ENCODE assay signal across 17 cellular contexts in genomic region chr3:94548581-94549316, GRCh38.
A peak's percentile ranks its signal among the peaks of the same experiment; 100 is the strongest.
DNase-seq lines count a peak whose midpoint lies in the region; ATAC-seq and TF ChIP-seq lines count a peak whose summit lies in the region.
"Had no signal": no experiment of that assay in that cellular context is flagged by ENCODE, and none has a peak within 500 bp of the region (broad histone marks: within the 10 kb centered on the region; RNA-seq: fewer than 3 reads in every experiment).

No MANE protein-coding gene starts in this region.

- H2AK5ac ChIP-seq in mesendoderm (ENCODE audit: low read length) = no peak overlapping the region

- CTCF ChIA-PET in MCF 10A (lab: Yijun Ruan, JAX) = interaction anchor here (0.6 kb wide), 1 partner anchor 80 kb away, joined by 3 read pairs; no protein-coding TSS in a partner anchor
- CTCF ChIA-PET in PC-3 (lab: Charles Lee) = no interaction called here

- no peak overlapping the region for H3K27ac Mint-ChIP-seq in MCF 10A (ENCODE audit: low read depth, unreplicated experiment)
- no peak overlapping the region for H3K27ac Mint-ChIP-seq in effector memory CD8-positive, alpha-beta T cell
- H3K27ac Mint-ChIP-seq: CD14-positive monocyte; CD8-positive, alpha-beta T cell had no signal

- no peak overlapping the region for H2BK5ac ChIP-seq in mesendoderm (ENCODE audit: low read length)

- POLR2A ChIA-PET in MCF 10A (lab: Yijun Ruan, JAX) = no interaction called here
- POLR2A ChIA-PET in PC-3 (lab: Charles Lee; ENCODE audit: unreplicated experiment) = no interaction called here

- H3K9me3 ChIP-seq in breast epithelium (peaks cover 8% of the 10 kb centered on the region in 2 donors), PC-3 (ENCODE audit: low read length) (no peaks in the 10 kb centered on the region; the same call in 1 of the 2 replicates)
- H3K9me3 ChIP-seq: HAP-1 had no signal

- H3K4me2 ChIP-seq in mesendoderm (ENCODE audit: low read length) (no peak overlapping the region), PC-3 (ENCODE audit: low read length) (no peak overlapping the region)

- intact Hi-C loops in MCF 10A (cut with micrococcal nuclease) = loop anchor here (10.0 kb wide), 1 partner anchor 56 kb away; no protein-coding TSS in a partner anchor
- intact Hi-C loops in breast epithelium (cut with DNase I; ENCODE audit: low total_unique reads) = no loop called here
- intact Hi-C loops in PC-3 (cut with micrococcal nuclease) = no loop called here

- BruUV-seq in MCF 10A (replicated peaks; lab: Mats Ljungman, UMichigan) (no TSS peak), PC-3 (replicated peaks; lab: Mats Ljungman, UMichigan) (no TSS peak)

- H3K9me3 Mint-ChIP-seq in MCF 10A (ENCODE audit: unreplicated experiment) = no peaks in the 10 kb centered on the region
- H3K9me3 Mint-ChIP-seq in effector memory CD8-positive, alpha-beta T cell = peaks cover 7 to 8% of the 10 kb centered on the region in 2 donors

- no peak overlapping the region for H3K23ac ChIP-seq in mesendoderm (ENCODE audit: low read length)

- ATAC-seq in foreskin keratinocyte (peak; percentile 28), PC-3 (no peak), GM21367 (IDR thresholded peaks at IDR 0.05; ENCODE audit: unreplicated experiment) (no peak)
- no peak for ATAC-seq in effector memory CD8-positive, alpha-beta T cell (replicated peaks)
- ATAC-seq: CD8-positive, alpha-beta T cell had no signal

- peak overlapping the region; percentile 6 for H3K4ac ChIP-seq in mesendoderm (ENCODE audit: low read depth, low read length)

- H4K5ac ChIP-seq in mesendoderm (ENCODE audit: low read length) = no peak overlapping the region

- H3K27me3 Mint-ChIP-seq in MCF 10A (ENCODE audit: insufficient read depth, unreplicated experiment) = no peaks in the 10 kb centered on the region
- no peaks in the 10 kb centered on the region for H3K27me3 Mint-ChIP-seq in effector memory CD8-positive, alpha-beta T cell

- H3K18ac ChIP-seq in mesendoderm (ENCODE audit: low read length) = no peak overlapping the region

- no peak overlapping the region for H4K8ac ChIP-seq in mesendoderm (ENCODE audit: low read depth, low read length)

- no peaks in the 10 kb centered on the region for H3K36me3 Mint-ChIP-seq in MCF 10A (ENCODE audit: insufficient read depth, unreplicated experiment)
- H3K36me3 Mint-ChIP-seq in effector memory CD8-positive, alpha-beta T cell (ENCODE audit: insufficient read depth) = no peaks in the 10 kb centered on the region
- H3K36me3 Mint-ChIP-seq: CD14-positive monocyte; CD8-positive, alpha-beta T cell had no signal

- H3K36me3 ChIP-seq in breast epithelium (no peaks in the 10 kb centered on the region), mesendoderm (ENCODE audit: control insufficient read depth, insufficient read depth, low read length) (no peaks in the 10 kb centered on the region), PC-3 (ENCODE audit: low read depth, low read length) (no peaks in the 10 kb centered on the region)
- H3K36me3 ChIP-seq: HAP-1 had no signal

- H3K9me2 ChIP-seq in PC-3 (replicated peaks; ENCODE audit: low read length) = no peaks in the 10 kb centered on the region

- no peak overlapping the region for H3K9ac ChIP-seq in mesendoderm (ENCODE audit: low read length)
- H3K9ac ChIP-seq in PC-3 (ENCODE audit: low read length) = no peak overlapping the region

- H3F3A ChIP-seq in PC-3 (ENCODE audit: low read length, unreplicated experiment) = no peaks in the 10 kb centered on the region

- H2BK120ac ChIP-seq in mesendoderm (ENCODE audit: low read depth, low read length) = no peak overlapping the region

- no peaks in the 10 kb centered on the region for H3K4me1 Mint-ChIP-seq in MCF 10A (ENCODE audit: insufficient read depth, unreplicated experiment)
- no peaks in the 10 kb centered on the region for H3K4me1 Mint-ChIP-seq in effector memory CD8-positive, alpha-beta T cell (ENCODE audit: low read depth in 2 of 2)
- H3K4me1 Mint-ChIP-seq: CD14-positive monocyte had no signal

- H3K79me1 ChIP-seq in mesendoderm (ENCODE audit: low read length) = no peaks in the 10 kb centered on the region

- no peak for TF ChIP-seq POLR2A in breast epithelium (IDR thresholded peaks at IDR 0.05)

- H2BK15ac ChIP-seq in mesendoderm (replicated peaks; ENCODE audit: low read depth) = no peak overlapping the region

- no peak overlapping the region for H2AFZ ChIP-seq in PC-3 (ENCODE audit: low read length)

- no peaks in the 10 kb centered on the region for H3K4me1 ChIP-seq in breast epithelium
- no peaks in the 10 kb centered on the region for H3K4me1 ChIP-seq in foreskin keratinocyte
- H3K4me1 ChIP-seq in mesendoderm (ENCODE audit: control insufficient read depth, low read depth, low read length) = no peaks in the 10 kb centered on the region
- H3K4me1 ChIP-seq in PC-3 (ENCODE audit: insufficient read depth, low read length) = peaks cover 5% of the 10 kb centered on the region; the same call in 1 of the 2 replicates
- H3K4me1 ChIP-seq: HAP-1 had no signal

- no peak overlapping the region for H3K56ac ChIP-seq in mesendoderm (ENCODE audit: low read length)

- no peaks in the 10 kb centered on the region for H3K79me2 ChIP-seq in mesendoderm (ENCODE audit: control insufficient read depth, insufficient read depth, low read length)
- H3K79me2 ChIP-seq in PC-3 (ENCODE audit: low read length) = no peaks in the 10 kb centered on the region

- no peaks in the 10 kb centered on the region for H4K20me1 ChIP-seq in PC-3 (ENCODE audit: low read length)

- TF ChIP-seq CTCF in MCF 10A (IDR thresholded peaks at IDR 0.05; ENCODE audit: unreplicated experiment) (no peak), breast epithelium (IDR thresholded peaks at IDR 0.05) (no peak), foreskin keratinocyte (conservative IDR thresholded peaks at IDR 0.05) (no peak), PC-3 (conservative IDR thresholded peaks at IDR 0.05; ENCODE audit: low read depth, low read length) (no peak)

- no peaks in the 10 kb centered on the region for H3K27me3 ChIP-seq in breast epithelium
- no peaks in the 10 kb centered on the region for H3K27me3 ChIP-seq in foreskin keratinocyte
- no peaks in the 10 kb centered on the region for H3K27me3 ChIP-seq in mesendoderm (ENCODE audit: insufficient read depth, low read length, poor library complexity)
- H3K27me3 ChIP-seq in PC-3 (ENCODE audit: low read length) = no peaks in the 10 kb centered on the region

- no peak overlapping the region for H3K4me3 ChIP-seq in breast epithelium
- H3K4me3 ChIP-seq in mesendoderm (ENCODE audit: low read length) = no peak overlapping the region
- no peak overlapping the region for H3K4me3 ChIP-seq in PC-3 (ENCODE audit: low read length)
- H3K4me3 ChIP-seq: HAP-1 had no signal

- H3K4me3 Mint-ChIP-seq in MCF 10A (ENCODE audit: unreplicated experiment) = no peak overlapping the region
- H3K4me3 Mint-ChIP-seq in effector memory CD8-positive, alpha-beta T cell = no peak overlapping the region
- H3K4me3 Mint-ChIP-seq: CD14-positive monocyte; CD8-positive, alpha-beta T cell had no signal

- no CpG with 5 or more reads among the region's 1 CpG for WGBS in mesendoderm (ENCODE audit: extremely low coverage, insufficient coverage, low lambda C conversion rate)

- no peak overlapping the region for H3K27ac ChIP-seq in breast epithelium
- no peak overlapping the region for H3K27ac ChIP-seq in foreskin keratinocyte
- H3K27ac ChIP-seq in mesendoderm (ENCODE audit: low read depth, low read length) = no peak overlapping the region
- H3K27ac ChIP-seq in PC-3 (ENCODE audit: low read length) = no peak overlapping the region
- H3K27ac ChIP-seq: 22Rv1 had no signal

- peak; percentile 5 for DNase-seq in MCF 10A (ENCODE audit: unreplicated experiment)
- no peak for DNase-seq in breast epithelium (ENCODE audit: low spot score in 2 of 2)
- DNase-seq in HuH-7 (ENCODE audit: low spot score) = peak; percentile 22
- peak in 1 of 2 donors; percentile 47 for DNase-seq in foreskin keratinocyte
- peak; percentile 36 for DNase-seq in mesendoderm
- DNase-seq in PC-3 = no peak
- no peak for DNase-seq in effector memory CD8-positive, alpha-beta T cell
- DNase-seq: CD8-positive, alpha-beta T cell; COR-L47; DMS153; DMS79 treated with DMSO at 0.1 percent for 48 hours; EL; GF-D8 had no signal

Comparison
In these comparisons a context has a peak if more than half of its experiments do, and no peak if none do; other contexts are left out.
1. DNase-seq: peak in MCF 10A (single experiment), HuH-7 (single experiment) and mesendoderm (single experiment); none in breast epithelium (0 of 2), PC-3 (single experiment) and effector memory CD8-positive, alpha-beta T cell (0 of 3).